ENCODE assay signal across 11 cellular contexts in genomic region chr21:39136711-39137110, GRCh38. TPM values are rescaled to one million over a fixed set of nuclear protein-coding genes. Genes with fewer than 3 reads are reported as not detected.
A peak's percentile ranks its signal among the peaks of the same experiment; 100 is the strongest.
DNase-seq lines count a peak whose midpoint lies in the region; ATAC-seq and TF ChIP-seq lines count a peak whose summit lies in the region.
"Had no signal": no experiment of that assay in that cellular context is flagged by ENCODE, and none has a peak within 500 bp of the region (broad histone marks: within the 10 kb centered on the region; RNA-seq: fewer than 3 reads in every experiment).

No MANE protein-coding gene starts in this region.

- no peak for TF ChIP-seq EP300 in esophagus muscularis mucosa (IDR thresholded peaks at IDR 0.05)

- in situ Hi-C loops in GM23248 (cut with MboI), result loop anchor here (10.0 kb wide), 1 partner anchor 632 kb away; no protein-coding TSS in a partner anchor

- H2AFZ ChIP-seq in GM23248 (no peak overlapping the region), smooth muscle cell (ENCODE audit: low read depth) (no peak overlapping the region)

- H3K9me3 ChIP-seq in GM23248 (ENCODE audit: low read depth) (no peaks in the 10 kb centered on the region), RWPE2 (ENCODE audit: severe bottlenecking) (no peaks in the 10 kb centered on the region), esophagus muscularis mucosa (no peaks in the 10 kb centered on the region), smooth muscle cell (replicated peaks; ENCODE audit: low read depth) (no peaks in the 10 kb centered on the region)

- no peaks in the 10 kb centered on the region for H4K20me1 ChIP-seq in GM23248 (ENCODE audit: insufficient read depth)
- H4K20me1 ChIP-seq in smooth muscle cell (ENCODE audit: low read depth), result no peaks in the 10 kb centered on the region

- WGBS in GM23248 (ENCODE audit: low coverage in 1 of 2, low lambda C conversion rate in 2 of 2, missing lambda C conversion rate in 2 of 2), 2 experiments, result 59 to 62% methylated on average over 5 of the region's 5 CpGs
- 96% methylated on average over 5 of the region's 5 CpGs for WGBS in esophagus muscularis mucosa
- WGBS in smooth muscle cell (ENCODE audit: low lambda C conversion rate), result 37% methylated on average over 5 of the region's 5 CpGs

- DNase-seq in GM23248, result peak; percentile 80
- no peak for DNase-seq in RWPE2 (ENCODE audit: low spot score)
- peak; percentile 47 for DNase-seq in esophagus muscularis mucosa (ENCODE audit: extremely low spot score)
- DNase-seq in smooth muscle cell (lab: John Stamatoyannopoulos, UW; ENCODE audit: unreplicated experiment), result no peak
- no peak for DNase-seq in stimulated activated CD4-positive, alpha-beta T cell treated with anti-CD3 and anti-CD28 coated beads, Interleukin-4, amount 100 ng/mL, for 1 hour
- no peak for DNase-seq in OCI-M1 (lab: John Stamatoyannopoulos, UW)
- no peak for DNase-seq in COLO829 (ENCODE audit: low spot score)
- DNase-seq: cortex of kidney, kidney glomerular epithelial cell, posterior cingulate gyrus had no signal

- peak; percentile 83 for ATAC-seq in RWPE2 (ENCODE audit: low read depth)
- ATAC-seq in GM18909 (IDR thresholded peaks at IDR 0.05; ENCODE audit: poor library complexity, unreplicated experiment), result no peak

- H3K4me1 ChIP-seq in GM23248 (ENCODE audit: insufficient read depth), result peaks cover 15% of the 10 kb centered on the region
- H3K4me1 ChIP-seq in RWPE2 (ENCODE audit: insufficient read depth, poor library complexity, severe bottlenecking), result peaks cover 9% of the 10 kb centered on the region
- no peaks in the 10 kb centered on the region for H3K4me1 ChIP-seq in esophagus muscularis mucosa
- peaks cover 9% of the 10 kb centered on the region for H3K4me1 ChIP-seq in smooth muscle cell (ENCODE audit: low read depth)

- no peaks in the 10 kb centered on the region for H3K27me3 ChIP-seq in GM23248 (replicated peaks; ENCODE audit: insufficient read depth)
- no peaks in the 10 kb centered on the region for H3K27me3 ChIP-seq in RWPE2 (ENCODE audit: insufficient read depth, poor library complexity, severe bottlenecking)
- H3K27me3 ChIP-seq in esophagus muscularis mucosa, result no peaks in the 10 kb centered on the region
- no peaks in the 10 kb centered on the region for H3K27me3 ChIP-seq in smooth muscle cell (ENCODE audit: low read depth)

- H3F3A ChIP-seq in GM23248 (ENCODE audit: insufficient read depth) (peaks cover 11% of the 10 kb centered on the region), smooth muscle cell (ENCODE audit: low read depth) (peaks cover 22% of the 10 kb centered on the region)

- intact Hi-C loops in esophagus muscularis mucosa (cut with DNase I), result loop anchor here (5.0 kb wide), 1 partner anchor 629 kb away; no protein-coding TSS in a partner anchor

- no peak overlapping the region for H3K9ac ChIP-seq in GM23248
- peak overlapping the region; percentile 69 for H3K9ac ChIP-seq in smooth muscle cell (ENCODE audit: low read depth)

- H3K4me2 ChIP-seq in GM23248 (ENCODE audit: unreplicated experiment) (no peak overlapping the region), smooth muscle cell (peak overlapping the region; percentile 76)

- TF ChIP-seq CTCF in RWPE2 (IDR thresholded peaks at IDR 0.05; ENCODE audit: poor library complexity, severe bottlenecking) (no peak), esophagus muscularis mucosa (IDR thresholded peaks at IDR 0.05) (no peak), smooth muscle cell (IDR thresholded peaks at IDR 0.05; ENCODE audit: borderline replicate concordance, insufficient read depth, poor library complexity, severe bottlenecking) (no peak)

- no peaks in the 10 kb centered on the region for H3K9me2 ChIP-seq in GM23248 (ENCODE audit: insufficient read depth)

- H3K79me2 ChIP-seq in GM23248 (ENCODE audit: insufficient read depth) (no peaks in the 10 kb centered on the region), smooth muscle cell (ENCODE audit: low read depth) (no peaks in the 10 kb centered on the region)

- H3K36me3 ChIP-seq in GM23248 (ENCODE audit: low read depth), result no peaks in the 10 kb centered on the region
- no peaks in the 10 kb centered on the region for H3K36me3 ChIP-seq in RWPE2 (ENCODE audit: low read depth)
- H3K36me3 ChIP-seq in esophagus muscularis mucosa, result no peaks in the 10 kb centered on the region
- no peaks in the 10 kb centered on the region for H3K36me3 ChIP-seq in smooth muscle cell (ENCODE audit: low read depth)

- TF ChIP-seq POLR2A in esophagus muscularis mucosa (IDR thresholded peaks at IDR 0.05; ENCODE audit: low read depth), result no peak

- H3K27ac ChIP-seq in GM23248, result no peak overlapping the region
- H3K27ac ChIP-seq in RWPE2 (ENCODE audit: poor library complexity, severe bottlenecking), result peak overlapping the region; percentile 5
- no peak overlapping the region for H3K27ac ChIP-seq in esophagus muscularis mucosa (replicated peaks in 1 of 4)
- peak overlapping the region; percentile 97 for H3K27ac ChIP-seq in smooth muscle cell (ENCODE audit: low read depth)

- H3K4me3 ChIP-seq in GM23248 (no peak overlapping the region), RWPE2 (ENCODE audit: severe bottlenecking) (no peak overlapping the region), esophagus muscularis mucosa (no peak overlapping the region), smooth muscle cell (no peak overlapping the region)

RNA-seq across cellular contexts. Expression of gene PSMG1, which starts 46.5 kb away (rescaled TPM):
- total RNA-seq in GM23248 (2014; rRNA removed; shearing (Covaris generic)), result 40.7 and 64.7 TPM in 2 replicates
- polyA plus RNA-seq in GM23248 (2016; fragmentation: Nextera tagmentation; extraction: Ambion mirVana) (88.0 and 99.2 TPM in 2 replicates), smooth muscle cell (60.7 and 62.8 TPM in 2 replicates)
- total RNA-seq in esophagus muscularis mucosa (10 to 100 TPM; 23.5 to 32.8 (median 25.1) TPM), smooth muscle cell (39.9 and 55.2 TPM in 2 replicates)

Comparison
In these comparisons a context has a peak if more than half of its experiments do, and no peak if none do; other contexts are left out.
1. DNase-seq: peak in GM23248 (single experiment) and esophagus muscularis mucosa (single experiment); none in RWPE2 (single experiment), smooth muscle cell (single experiment), stimulated activated CD4-positive, alpha-beta T cell treated with anti-CD3 and anti-CD28 coated beads, Interleukin-4, amount 100 ng/mL, for 1 hour (single experiment), OCI-M1 (single experiment) and COLO829 (single experiment).
2. H3K27ac ChIP-seq: peak in RWPE2 (single experiment) and smooth muscle cell (single experiment); none in GM23248 (single experiment) and esophagus muscularis mucosa (0 of 4).